Comparison of ENCODE assay signal across 8 cellular contexts in the genomic region with DNA sequence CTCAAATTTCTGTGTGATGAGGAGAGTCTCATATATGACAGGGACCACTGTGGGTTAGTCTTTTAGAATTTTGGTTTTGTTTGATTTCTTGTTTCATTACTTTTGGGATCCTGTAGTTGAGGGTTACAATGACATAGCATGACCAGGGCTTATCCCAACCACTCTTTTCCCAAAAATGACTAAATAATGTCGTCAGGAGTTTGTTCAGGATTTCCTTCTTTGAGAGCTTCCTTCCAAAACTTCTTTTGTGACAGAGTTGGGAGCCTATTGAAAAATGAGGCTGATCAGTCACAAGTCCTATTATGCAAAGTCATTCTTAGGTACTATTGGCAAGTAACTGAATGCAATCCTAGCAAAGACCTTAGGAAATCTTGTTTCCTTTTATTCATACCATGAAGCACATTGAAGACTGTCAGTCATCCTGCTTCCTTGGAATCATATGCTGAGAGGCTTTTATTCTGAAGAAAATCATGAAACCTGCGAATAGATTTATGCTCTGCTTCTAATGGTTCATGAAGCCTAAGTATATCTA.
"Had no signal": no experiment of that assay in that cellular context is flagged by ENCODE, and none has a peak within 500 bp of the region (broad histone marks: within the 10 kb centered on the region; RNA-seq: fewer than 3 reads in every experiment).

No MANE protein-coding gene starts in this region.

- ATAC-seq: HepG2, K562 had no signal

- H3K4me3 ChIP-seq: K562 had no signal

- DNase-seq: IMR-90, KBM-7, KG1 had no signal

- H3K4me2 ChIP-seq: KMS-11 had no signal

- H3K9me3 Mint-ChIP-seq: IgD-negative memory B cell had no signal

- H3K27ac ChIP-seq: HL-60, KMS-11 had no signal

- H3K27ac Mint-ChIP-seq: IgD-negative memory B cell had no signal

- H3K4me1 Mint-ChIP-seq: IgD-negative memory B cell had no signal

- H3K9ac ChIP-seq: KMS-11 had no signal

- H3K4me3 Mint-ChIP-seq: IgD-negative memory B cell had no signal
